ENCODE assay signal across 1 cellular context in the genomic region with DNA sequence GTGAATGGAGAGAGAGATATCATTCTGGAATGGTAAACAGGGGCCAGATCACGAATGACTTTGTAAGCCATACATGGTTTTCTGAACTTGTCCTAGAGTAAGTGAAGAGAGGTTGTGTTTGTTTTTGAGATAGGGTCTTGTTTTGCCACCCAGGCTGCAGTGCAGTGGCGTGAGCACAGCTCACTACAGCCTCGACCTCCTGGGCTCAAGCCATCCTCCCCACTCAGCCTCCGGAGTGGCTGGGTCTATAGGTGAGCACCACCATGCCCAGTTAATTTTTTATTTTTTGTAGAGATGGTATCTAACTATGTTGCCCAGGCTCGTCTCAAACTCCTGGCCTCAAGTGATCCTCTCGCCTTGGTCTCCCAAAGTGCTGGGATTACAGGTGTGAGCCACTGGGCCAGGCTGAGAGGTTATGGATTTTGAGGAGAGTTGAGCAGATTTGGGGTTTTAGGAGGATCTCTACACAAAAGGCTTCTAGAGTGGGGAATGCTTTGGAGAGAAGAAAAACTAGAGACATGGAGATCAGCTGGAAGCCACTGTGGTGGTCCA.
TF ChIP-seq lines count a peak whose summit lies in the region.

No MANE protein-coding gene starts in this region.

TF ChIP-seq in WTC11, 78 proteins besides CTCF, POLR2A, EP300 and RAD21:
- TF ChIP-seq CBFB (CRISPR knock-in tag; IDR thresholded peaks at IDR 0.05; ENCODE audit: low read depth): no peak
- TF ChIP-seq FOXP1 (CRISPR knock-in tag; IDR thresholded peaks at IDR 0.05; ENCODE audit: borderline replicate concordance): no peak
- no peak for TF ChIP-seq SP1 (CRISPR knock-in tag; conservative IDR thresholded peaks at IDR 0.05)
- TF ChIP-seq HMGA2 (CRISPR knock-in tag; IDR thresholded peaks at IDR 0.05): no peak
- no peak for TF ChIP-seq TEAD1 (CRISPR knock-in tag; IDR thresholded peaks at IDR 0.05)
- no peak for TF ChIP-seq GABPB1 (CRISPR knock-in tag; IDR thresholded peaks at IDR 0.05)
- no peak for TF ChIP-seq FOXK1 (CRISPR knock-in tag; IDR thresholded peaks at IDR 0.05)
- no peak for TF ChIP-seq ZNF671 (CRISPR knock-in tag; IDR thresholded peaks at IDR 0.05)
- TF ChIP-seq JUN (CRISPR knock-in tag; IDR thresholded peaks at IDR 0.05): no peak
- TF ChIP-seq ZNF416 (CRISPR knock-in tag; IDR thresholded peaks at IDR 0.05): no peak
- no peak for TF ChIP-seq ZNF219 (CRISPR knock-in tag; IDR thresholded peaks at IDR 0.05; ENCODE audit: borderline replicate concordance)
- TF ChIP-seq, protein P1, sequence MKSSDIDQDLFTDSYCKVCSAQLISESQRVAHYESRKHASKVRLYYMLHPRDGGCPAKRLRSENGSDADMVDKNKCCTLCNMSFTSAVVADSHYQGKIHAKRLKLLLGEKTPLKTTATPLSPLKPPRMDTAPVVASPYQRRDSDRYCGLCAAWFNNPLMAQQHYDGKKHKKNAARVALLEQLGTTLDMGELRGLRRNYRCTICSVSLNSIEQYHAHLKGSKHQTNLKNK (CRISPR knock-in tag; IDR thresholded peaks at IDR 0.05): no peak
